Comparison of ENCODE assay signal across 9 cellular contexts in the genomic region with DNA sequence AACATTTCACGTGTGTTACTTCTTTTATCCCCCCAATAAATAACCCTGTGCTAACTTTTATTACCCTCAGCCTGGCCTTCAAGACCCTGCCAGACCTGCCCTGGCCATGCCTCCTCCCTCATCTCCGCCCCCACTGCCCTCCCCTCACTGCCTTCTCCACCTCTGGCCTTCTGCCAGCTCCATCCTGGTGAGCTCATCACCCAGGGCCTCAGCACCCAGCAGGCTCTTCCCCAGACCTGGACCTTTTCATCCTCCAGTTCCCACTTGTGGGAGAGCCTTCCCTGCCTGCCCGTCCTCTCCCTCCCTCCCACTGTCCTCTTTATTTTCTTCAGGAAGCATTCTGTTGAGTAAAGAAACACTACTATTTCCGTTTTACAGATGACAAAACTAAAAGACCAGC.
DNase-seq lines count a peak whose midpoint lies in the region; ATAC-seq and TF ChIP-seq lines count a peak whose summit lies in the region.
"Had no signal": no experiment of that assay in that cellular context is flagged by ENCODE, and none has a peak within 500 bp of the region (broad histone marks: within the 10 kb centered on the region; RNA-seq: fewer than 3 reads in every experiment).

No MANE protein-coding gene starts in this region.

- H3K4me3 Mint-ChIP-seq in osteocyte (ENCODE audit: unreplicated experiment), result no peak overlapping the region
- H3K4me3 Mint-ChIP-seq: T-cell had no signal

- peak overlapping the region; percentile 84 for H3K27ac Mint-ChIP-seq in osteocyte (ENCODE audit: unreplicated experiment)

- H3K4me1 Mint-ChIP-seq in osteocyte (ENCODE audit: unreplicated experiment), result peaks cover 53% of the 10 kb centered on the region

- H3K27me3 Mint-ChIP-seq in osteocyte (ENCODE audit: unreplicated experiment), result no peaks in the 10 kb centered on the region
- H3K27me3 Mint-ChIP-seq: T-cell had no signal

- ATAC-seq in HG03460 (IDR thresholded peaks at IDR 0.05; ENCODE audit: unreplicated experiment), result no peak
- no peak for ATAC-seq in HG03280 (IDR thresholded peaks at IDR 0.05; ENCODE audit: unreplicated experiment)
- ATAC-seq: T-cell had no signal

- H3K9me3 Mint-ChIP-seq in osteocyte (ENCODE audit: unreplicated experiment), result no peaks in the 10 kb centered on the region
- H3K9me3 Mint-ChIP-seq: T-cell had no signal

- TF ChIP-seq CTCF in osteocyte (IDR thresholded peaks at IDR 0.05) (no peak), GM10266 (IDR thresholded peaks at IDR 0.05; ENCODE audit: control insufficient read depth, insufficient read depth, low read depth, missing control alignments) (no peak)

- DNase-seq in DMS 273 (lab: John Stamatoyannopoulos, UW; ENCODE audit: unreplicated experiment) (peak; percentile 62), DMS 273 treated with DMSO at 0.1 percent for 48 hours (lab: John Stamatoyannopoulos, UW) (no peak), NCI-H345 (lab: John Stamatoyannopoulos, UW) (peak; percentile 63), dermis blood vessel endothelial cell (peak; percentile 63), osteocyte (ENCODE audit: extremely low spot score, unreplicated experiment) (no peak), GM10266 (ENCODE audit: extremely low spot score) (no peak)
- DNase-seq: T-cell had no signal

- H3K36me3 Mint-ChIP-seq in osteocyte (ENCODE audit: unreplicated experiment), result peaks cover 24% of the 10 kb centered on the region

Comparison
In these comparisons a context has a peak if more than half of its experiments do, and no peak if none do; other contexts are left out.
1. DNase-seq: peak in DMS 273 (single experiment), NCI-H345 (single experiment) and dermis blood vessel endothelial cell (single experiment); none in DMS 273 treated with DMSO at 0.1 percent for 48 hours (single experiment), osteocyte (single experiment) and GM10266 (single experiment).